ENCODE assay signal across 16 cellular contexts in genomic region chr21:7917729-7918128, GRCh38.
DNase-seq lines count a peak whose midpoint lies in the region; ATAC-seq, FAIRE-seq and TF ChIP-seq lines count a peak whose summit lies in the region.
"Had no signal": no experiment of that assay in that cellular context is flagged by ENCODE, and none has a peak within 500 bp of the region (broad histone marks: within the 10 kb centered on the region; RNA-seq: fewer than 3 reads in every experiment).

No MANE protein-coding gene starts in this region.

- TF ChIP-seq CTCF in HepG2 (CRISPR knock-in tag; IDR thresholded peaks at IDR 0.05) = no peak
- no peak for TF ChIP-seq CTCF in right lobe of liver (IDR thresholded peaks at IDR 0.05)
- no peak for TF ChIP-seq CTCF in hepatocyte (IDR thresholded peaks at IDR 0.05; ENCODE audit: poor library complexity)

- TF ChIP-seq EP300 in HepG2 (IDR thresholded peaks at IDR 0.05; ENCODE audit: low read depth in 2 of 2, low read length in 2 of 2) (no peak), HepG2 (CRISPR knock-in tag; IDR thresholded peaks at IDR 0.05; ENCODE audit: borderline replicate concordance) (no peak)

- H4K20me1 ChIP-seq in HepG2 (ENCODE audit: insufficient read depth, low read length) (no peaks in the 10 kb centered on the region), hepatocyte (ENCODE audit: insufficient read depth, poor library complexity, severe bottlenecking) (no peaks in the 10 kb centered on the region)

- 6% methylated on average over 14 of the region's 14 CpGs for WGBS in HepG2 (ENCODE audit: low lambda C conversion rate)
- 49% methylated on average over 14 of the region's 14 CpGs for WGBS in right lobe of liver (ENCODE audit: insufficient coverage, low coverage, low lambda C conversion rate, missing lambda C conversion rate)
- 73% methylated on average over 14 of the region's 14 CpGs for WGBS in hepatocyte (ENCODE audit: low lambda C conversion rate, missing lambda C conversion rate)

- BruUV-seq in HepG2 (replicated peaks; lab: Mats Ljungman, UMichigan) = no TSS peak

- no peak overlapping the region for H3K9ac ChIP-seq in HepG2 (ENCODE audit: insufficient read depth, low read depth, low read length)

- H3K4me2 ChIP-seq in HepG2 (ENCODE audit: low read depth, low read length) (no peak overlapping the region), hepatocyte (no peak overlapping the region)
- H3K4me2 ChIP-seq: GM23338 had no signal

- H3K9me2 ChIP-seq in hepatocyte (replicated peaks; ENCODE audit: insufficient read depth) = no peaks in the 10 kb centered on the region

- H3K27ac ChIP-seq in HepG2 (ENCODE audit: extremely low read length, insufficient read depth, low read length) = no peak overlapping the region
- no peak overlapping the region for H3K27ac ChIP-seq in right lobe of liver
- no peak overlapping the region for H3K27ac ChIP-seq in hepatocyte

- H3K36me3 ChIP-seq in HepG2 (replicated peaks in 1 of 2; ENCODE audit: control insufficient read depth in 1 of 2, insufficient read depth in 2 of 2, low read length in 2 of 2) (no peaks in the 10 kb centered on the region), right lobe of liver (no peaks in the 10 kb centered on the region), hepatocyte (replicated peaks; ENCODE audit: insufficient read depth, low read depth) (no peaks in the 10 kb centered on the region)

- in situ Hi-C loops in HepG2 (cut with HindIII; ENCODE audit: extremely low pct_ligation_motif_present, low pct_unique_long_range_greater_than_20kb) = no loop called here

- H3K79me2 ChIP-seq in HepG2 (ENCODE audit: insufficient read depth, low read length) = no peaks in the 10 kb centered on the region
- H3K79me2 ChIP-seq in hepatocyte = no peaks in the 10 kb centered on the region

- ATAC-seq in HepG2 = no peak
- ATAC-seq in right lobe of liver = no peak
- no peak for ATAC-seq in GM18505 (IDR thresholded peaks at IDR 0.05; ENCODE audit: unreplicated experiment)
- no peak for ATAC-seq in GM21528 (IDR thresholded peaks at IDR 0.05; ENCODE audit: low FRiP score, unreplicated experiment)
- ATAC-seq: GM23338 had no signal

- POLR2A ChIA-PET in HepG2 (lab: Yijun Ruan, JAX) = no interaction called here

- H3K9me3 ChIP-seq in HepG2 (ENCODE audit: low read length) (no peaks in the 10 kb centered on the region), right lobe of liver (peaks cover 0 to 9% (median 5%) of the 10 kb centered on the region in 4 donors), hepatocyte (ENCODE audit: low read depth) (peaks cover 49% of the 10 kb centered on the region)

- H3K4me3 ChIP-seq in HepG2 (replicated peaks in 1 of 3; ENCODE audit: insufficient read depth in 1 of 3, low read depth in 2 of 3, low read length in 3 of 3) (no peak overlapping the region), right lobe of liver (no peak overlapping the region), hepatocyte (no peak overlapping the region)

- no peak for FAIRE-seq in HepG2 (lab: Jason Lieb, UNC)

- no peak for TF ChIP-seq RAD21 in HepG2 (CRISPR knock-in tag; IDR thresholded peaks at IDR 0.05)

- H3K4me1 ChIP-seq in HepG2 (ENCODE audit: insufficient read depth, low read length) = no peaks in the 10 kb centered on the region
- no peaks in the 10 kb centered on the region for H3K4me1 ChIP-seq in right lobe of liver
- H3K4me1 ChIP-seq in hepatocyte (ENCODE audit: insufficient read depth) = no peaks in the 10 kb centered on the region

- no peak for TF ChIP-seq POLR2A in HepG2 (IDR thresholded peaks at IDR 0.05; ENCODE audit: insufficient read depth in 1 of 2, low read depth in 2 of 2, low read length in 2 of 2)
- no peak for TF ChIP-seq POLR2A in right lobe of liver (IDR thresholded peaks at IDR 0.05)
- no peak for TF ChIP-seq POLR2A in GM18505 (IDR thresholded peaks at IDR 0.05; ENCODE audit: borderline replicate concordance, extremely low read depth, insufficient read depth, insufficient read length)

- H2AFZ ChIP-seq in HepG2 (ENCODE audit: low read length) (no peak overlapping the region), hepatocyte (no peak overlapping the region)
- H2AFZ ChIP-seq: GM23338 had no signal

- H3K27me3 ChIP-seq in HepG2 (ENCODE audit: control insufficient read depth in 1 of 2, insufficient read depth in 2 of 2, low read length in 2 of 2) (no peaks in the 10 kb centered on the region), right lobe of liver (no peaks in the 10 kb centered on the region), hepatocyte (no peaks in the 10 kb centered on the region)

- intact Hi-C loops in HepG2 (cut with micrococcal nuclease; ENCODE audit: unreplicated experiment) = no loop called here
- intact Hi-C loops in right lobe of liver (cut with DNase I) = no loop called here

- CTCF ChIA-PET in HepG2 (lab: Yijun Ruan, JAX; ENCODE audit: low intra/inter-chr PET ratio, low total read pairs) = no interaction called here

- DNase-seq in HepG2 (ENCODE audit: low spot score) (no peak), right lobe of liver (no peak), hepatocyte (ENCODE audit: low spot score) (peak; percentile 28), renal cortical epithelial cell (ENCODE audit: low read depth) (peak; percentile 29), H4 (ENCODE audit: low spot score) (no peak)
- DNase-seq: DMS79 treated with DMSO at 0.1 percent for 48 hours, KG1, NCI-H1048, NCI-H1436, NCI-H1930, NCI-H345, NCI-H524 treated with DMSO at 0.1 percent for 48 hours, SIG-M5 had no signal

TF ChIP-seq in HepG2, 621 proteins besides CTCF, POLR2A, EP300 and RAD21:
- TF ChIP-seq ZNF432 (CRISPR knock-in tag; IDR thresholded peaks at IDR 0.05; ENCODE audit: borderline replicate concordance) (peak; percentile 53; the same call in 1 of the 2 replicates), SIX4 (CRISPR knock-in tag; IDR thresholded peaks at IDR 0.05) (no peak), PRDM15 (CRISPR knock-in tag; IDR thresholded peaks at IDR 0.05) (peak; percentile 87), RNF2 (conservative IDR thresholded peaks at IDR 0.05; ENCODE audit: low read depth) (no peak)
TF ChIP-seq in HepG2: peak in this region for 2.

Comparison
In these comparisons a context has a peak if more than half of its experiments do, and no peak if none do; other contexts are left out.
1. DNase-seq: peak in hepatocyte (single experiment) and renal cortical epithelial cell (single experiment); none in HepG2 (single experiment), right lobe of liver (0 of 3) and H4 (single experiment).